Comparison of ENCODE assay signal across 15 cellular contexts in the genomic region with DNA sequence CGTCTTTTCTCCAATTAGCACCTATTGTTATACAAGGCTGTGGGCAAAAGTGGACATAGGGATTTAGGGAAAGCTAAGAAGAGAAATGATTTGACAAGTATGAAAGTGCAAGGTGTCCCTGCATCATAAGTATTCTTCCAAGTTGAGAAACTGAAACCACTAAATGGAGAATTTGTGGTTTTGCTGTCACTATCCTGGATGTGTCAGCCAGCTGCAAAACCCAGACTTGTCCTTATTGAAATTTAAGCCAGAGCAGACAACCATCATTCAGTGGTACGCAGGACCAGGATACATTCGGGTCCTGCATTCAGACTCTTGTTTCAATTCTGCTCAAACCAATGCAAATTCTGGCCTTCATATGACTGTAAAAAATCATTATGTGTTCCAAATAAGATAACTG.
A peak's percentile ranks its signal among the peaks of the same experiment; 100 is the strongest.
DNase-seq lines count a peak whose midpoint lies in the region; ATAC-seq and TF ChIP-seq lines count a peak whose summit lies in the region.
"Had no signal": no experiment of that assay in that cellular context is flagged by ENCODE, and none has a peak within 500 bp of the region (broad histone marks: within the 10 kb centered on the region; RNA-seq: fewer than 3 reads in every experiment).

No MANE protein-coding gene starts in this region.

- CTCF ChIA-PET in activated naive CD4-positive, alpha-beta T cell treated with anti-CD3 and anti-CD28 coated beads, Interleukin-2, amount 10 ng/mL, durations not matched to agents 7 days and 5 days (lab: Charles Lee): no interaction called here

- no peak for TF ChIP-seq CTCF in suprapubic skin (IDR thresholded peaks at IDR 0.05)

- no peaks in the 10 kb centered on the region for H3K9me3 ChIP-seq in suprapubic skin

- peak; percentile 26 for DNase-seq in activated naive CD4-positive, alpha-beta T cell treated with anti-CD3 and anti-CD28 coated beads, Interleukin-2, amount 10 ng/mL, durations not matched to agents 7 days and 5 days
- no peak for DNase-seq in activated naive CD4-positive, alpha-beta T cell treated with anti-CD3 and anti-CD28 coated beads, Interleukin-2, amount 50 U/mL, for 16 hours
- peak; percentile 86 for DNase-seq in NOMO-1 treated with DMSO at 0.1 percent for 48 hours (lab: John Stamatoyannopoulos, UW; ENCODE audit: unreplicated experiment)
- DNase-seq in amniotic epithelial cell (ENCODE audit: low read depth): peak; percentile 56
- no peak for DNase-seq in stimulated activated effector memory CD8-positive, alpha-beta T cell treated with anti-CD3 and anti-CD28 coated beads, Interleukin-12 subunit alpha, Interleukin-12 subunit beta, amount 100 ng/mL, for 72 hours (ENCODE audit: low spot score in 2 of 2)
- DNase-seq in suprapubic skin (ENCODE audit: low spot score in 2 of 2): no peak
- DNase-seq in NCI-H146 (lab: John Stamatoyannopoulos, UW): no peak
- DNase-seq: ACHN; activated CD8-positive, alpha-beta memory T cell treated with anti-CD3 and anti-CD28 coated beads, Interleukin-2, amount 10 ng/mL, durations not matched to agents 7 days and 5 days; DMS53; mesendoderm; NCI-H1436; NCI-H524; tibial artery had no signal

- H3K9me3 Mint-ChIP-seq in activated naive CD4-positive, alpha-beta T cell treated with anti-CD3 and anti-CD28 coated beads, Interleukin-2, amount 10 ng/mL, durations not matched to agents 7 days and 5 days: peaks cover 9% of the 10 kb centered on the region
- peaks cover 5% of the 10 kb centered on the region for H3K9me3 Mint-ChIP-seq in stimulated activated effector memory CD8-positive, alpha-beta T cell treated with anti-CD3 and anti-CD28 coated beads, Interleukin-12 subunit alpha, Interleukin-12 subunit beta, amount 100 ng/mL, for 72 hours

- 59% methylated on average over 3 of the region's 3 CpGs for WGBS in suprapubic skin

- no peak overlapping the region for H3K27ac ChIP-seq in suprapubic skin
- H3K27ac ChIP-seq: tibial artery had no signal

- TF ChIP-seq EP300 in suprapubic skin (IDR thresholded peaks at IDR 0.05): no peak

- H3K36me3 Mint-ChIP-seq in activated naive CD4-positive, alpha-beta T cell treated with anti-CD3 and anti-CD28 coated beads, Interleukin-2, amount 10 ng/mL, durations not matched to agents 7 days and 5 days: peaks cover 3% of the 10 kb centered on the region
- H3K36me3 Mint-ChIP-seq in stimulated activated effector memory CD8-positive, alpha-beta T cell treated with anti-CD3 and anti-CD28 coated beads, Interleukin-12 subunit alpha, Interleukin-12 subunit beta, amount 100 ng/mL, for 72 hours: no peaks in the 10 kb centered on the region

- H3K4me3 Mint-ChIP-seq in activated naive CD4-positive, alpha-beta T cell treated with anti-CD3 and anti-CD28 coated beads, Interleukin-2, amount 10 ng/mL, durations not matched to agents 7 days and 5 days: no peak overlapping the region
- no peak overlapping the region for H3K4me3 Mint-ChIP-seq in stimulated activated effector memory CD8-positive, alpha-beta T cell treated with anti-CD3 and anti-CD28 coated beads, Interleukin-12 subunit alpha, Interleukin-12 subunit beta, amount 100 ng/mL, for 72 hours
- H3K4me3 Mint-ChIP-seq: activated CD8-positive, alpha-beta memory T cell treated with anti-CD3 and anti-CD28 coated beads, Interleukin-2, amount 10 ng/mL, durations not matched to agents 7 days and 5 days had no signal

- no peak overlapping the region for H3K27ac Mint-ChIP-seq in activated naive CD4-positive, alpha-beta T cell treated with anti-CD3 and anti-CD28 coated beads, Interleukin-2, amount 10 ng/mL, durations not matched to agents 7 days and 5 days
- H3K27ac Mint-ChIP-seq in stimulated activated effector memory CD8-positive, alpha-beta T cell treated with anti-CD3 and anti-CD28 coated beads, Interleukin-12 subunit alpha, Interleukin-12 subunit beta, amount 100 ng/mL, for 72 hours: no peak overlapping the region
- H3K27ac Mint-ChIP-seq: activated CD8-positive, alpha-beta memory T cell treated with anti-CD3 and anti-CD28 coated beads, Interleukin-2, amount 10 ng/mL, durations not matched to agents 7 days and 5 days had no signal

- no peaks in the 10 kb centered on the region for H3K27me3 ChIP-seq in suprapubic skin
- H3K27me3 ChIP-seq: tibial artery had no signal

- H3K4me1 ChIP-seq in suprapubic skin: no peaks in the 10 kb centered on the region

- ATAC-seq in stimulated activated effector memory CD8-positive, alpha-beta T cell treated with anti-CD3 and anti-CD28 coated beads, Interleukin-12 subunit alpha, Interleukin-12 subunit beta, amount 100 ng/mL, for 72 hours: peak; percentile 40
- ATAC-seq in GM18909 (IDR thresholded peaks at IDR 0.05; ENCODE audit: poor library complexity, unreplicated experiment): no peak
- ATAC-seq: activated CD8-positive, alpha-beta memory T cell treated with anti-CD3 and anti-CD28 coated beads, Interleukin-2, amount 10 ng/mL, durations not matched to agents 7 days and 5 days had no signal

- H3K4me1 Mint-ChIP-seq in activated naive CD4-positive, alpha-beta T cell treated with anti-CD3 and anti-CD28 coated beads, Interleukin-2, amount 10 ng/mL, durations not matched to agents 7 days and 5 days: peaks cover 41% of the 10 kb centered on the region
- H3K4me1 Mint-ChIP-seq in stimulated activated effector memory CD8-positive, alpha-beta T cell treated with anti-CD3 and anti-CD28 coated beads, Interleukin-12 subunit alpha, Interleukin-12 subunit beta, amount 100 ng/mL, for 72 hours: no peaks in the 10 kb centered on the region

- no peaks in the 10 kb centered on the region for H3K36me3 ChIP-seq in suprapubic skin
- H3K36me3 ChIP-seq: tibial artery had no signal

- no peaks in the 10 kb centered on the region for H3K27me3 Mint-ChIP-seq in activated naive CD4-positive, alpha-beta T cell treated with anti-CD3 and anti-CD28 coated beads, Interleukin-2, amount 10 ng/mL, durations not matched to agents 7 days and 5 days
- H3K27me3 Mint-ChIP-seq: activated CD8-positive, alpha-beta memory T cell treated with anti-CD3 and anti-CD28 coated beads, Interleukin-2, amount 10 ng/mL, durations not matched to agents 7 days and 5 days had no signal

- H3K4me3 ChIP-seq in suprapubic skin: no peak overlapping the region
- H3K4me3 ChIP-seq: tibial artery had no signal

- no peak for TF ChIP-seq POLR2A in suprapubic skin (IDR thresholded peaks at IDR 0.05)

Comparison
In these comparisons a context has a peak if more than half of its experiments do, and no peak if none do; other contexts are left out.
1. DNase-seq: peak in activated naive CD4-positive, alpha-beta T cell treated with anti-CD3 and anti-CD28 coated beads, Interleukin-2, amount 10 ng/mL, durations not matched to agents 7 days and 5 days (single experiment), NOMO-1 treated with DMSO at 0.1 percent for 48 hours (single experiment) and amniotic epithelial cell (single experiment); none in activated naive CD4-positive, alpha-beta T cell treated with anti-CD3 and anti-CD28 coated beads, Interleukin-2, amount 50 U/mL, for 16 hours (single experiment), stimulated activated effector memory CD8-positive, alpha-beta T cell treated with anti-CD3 and anti-CD28 coated beads, Interleukin-12 subunit alpha, Interleukin-12 subunit beta, amount 100 ng/mL, for 72 hours (0 of 2), suprapubic skin (0 of 2) and NCI-H146 (single experiment).